12 cellular contexts compared by ENCODE assay signal in the genomic region with DNA sequence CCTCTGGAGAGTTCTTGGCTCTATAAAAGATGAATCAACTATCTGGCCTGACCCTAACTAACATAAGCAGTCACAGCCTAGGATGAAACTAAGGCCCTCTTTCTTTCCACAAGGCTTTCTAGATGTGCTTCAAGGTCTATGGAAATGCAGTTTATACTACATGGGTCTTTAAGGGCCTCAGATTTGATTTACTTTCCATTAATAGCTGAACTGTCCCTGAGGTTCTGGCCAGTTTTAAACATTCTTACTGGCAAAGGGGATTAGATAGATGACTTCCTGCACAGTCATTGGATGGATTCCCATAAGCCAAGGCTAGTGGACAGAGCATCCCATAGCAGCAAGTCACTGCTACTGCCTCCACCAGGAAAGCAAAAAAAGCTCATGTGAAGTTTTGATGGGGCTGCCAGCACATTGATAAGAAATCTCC. TPM values are rescaled to one million over a fixed set of nuclear protein-coding genes. Genes with fewer than 3 reads are reported as not detected.
DNase-seq lines count a peak whose midpoint lies in the region; ATAC-seq and TF ChIP-seq lines count a peak whose summit lies in the region.
"Had no signal": no experiment of that assay in that cellular context is flagged by ENCODE, and none has a peak within 500 bp of the region (broad histone marks: within the 10 kb centered on the region; RNA-seq: fewer than 3 reads in every experiment).

No MANE protein-coding gene starts in this region.

- H3K4me1 ChIP-seq in heart right ventricle (peaks cover 33 to 94% (median 79%) of the 10 kb centered on the region in 9 donors), colonic mucosa (peaks cover 3% of the 10 kb centered on the region), mucosa of rectum (ENCODE audit: control insufficient read depth in 2 of 2, insufficient read depth in 2 of 2, low read length in 2 of 2) (peaks cover 10 to 12% of the 10 kb centered on the region in 2 donors), foreskin keratinocyte (peaks cover 4% of the 10 kb centered on the region)
- H3K4me1 ChIP-seq in naive thymus-derived CD4-positive, alpha-beta T cell (ENCODE audit: control insufficient read depth in 2 of 2, insufficient read depth in 2 of 2, low read length in 2 of 2) = peaks cover 0 to 36% of the 10 kb centered on the region in 2 donors
- H3K4me1 ChIP-seq: pancreas had no signal

- H3K9ac ChIP-seq in colonic mucosa (ENCODE audit: low read depth in 2 of 2, low read length in 2 of 2) = no peak overlapping the region
- H3K9ac ChIP-seq in mucosa of rectum (ENCODE audit: low read depth in 1 of 2, low read length in 2 of 2) = no peak overlapping the region

- H3K4me3 Mint-ChIP-seq in naive thymus-derived CD4-positive, alpha-beta T cell = peak overlapping the region in 4 of 10 donors; percentile 4 to 23 (median 16)

- peak overlapping the region in 4 of 9 donors; percentile 23 to 64 (median 45) for H3K27ac Mint-ChIP-seq in naive thymus-derived CD4-positive, alpha-beta T cell

- DNase-seq in heart right ventricle = peak in 1 of 2 donors; percentile 37
- DNase-seq in Right ventricle myocardium inferior (ENCODE audit: missing footprints) = no peak
- no peak for DNase-seq in colonic mucosa
- DNase-seq in naive thymus-derived CD4-positive, alpha-beta T cell = no peak
- no peak for DNase-seq in foreskin keratinocyte
- no peak for DNase-seq in NK-92 (lab: John Stamatoyannopoulos, UW; ENCODE audit: unreplicated experiment)
- DNase-seq: activated naive CD4-positive, alpha-beta T cell treated with Interleukin-2 at 50 U/mL for 16 hours; BE2C; pancreas had no signal

- peaks cover 0 to 4% (median 0%) of the 10 kb centered on the region in 5 donors for H3K36me3 Mint-ChIP-seq in naive thymus-derived CD4-positive, alpha-beta T cell

- H3K9me3 Mint-ChIP-seq in naive thymus-derived CD4-positive, alpha-beta T cell = no peaks in the 10 kb centered on the region

- POLR2A ChIA-PET in naive thymus-derived CD4-positive, alpha-beta T cell (lab: Charles Lee) = no interaction called here

- peaks cover 21 to 71% (median 55%) of the 10 kb centered on the region in 7 donors for H3K4me1 Mint-ChIP-seq in naive thymus-derived CD4-positive, alpha-beta T cell

- intact Hi-C loops in heart right ventricle (cut with DNase I) (loop anchor here in 5 of 10 donors (5.0 kb wide), 4 partner anchors 47 to 177 kb away; a partner anchor contains a TSS), Right ventricle myocardium inferior (cut with DNase I) (no loop called here), colonic mucosa (cut with DNase I) (no loop called here)
- intact Hi-C loops in naive thymus-derived CD4-positive, alpha-beta T cell (cut with micrococcal nuclease) = no loop called here

- H3K27ac ChIP-seq in heart right ventricle (peak overlapping the region; percentile 0 to 92 (median 85)), colonic mucosa (peak overlapping the region; percentile 53), mucosa of rectum (ENCODE audit: low read depth in 2 of 2, low read length in 2 of 2) (peak overlapping the region; percentile 31 to 56), foreskin keratinocyte (no peak overlapping the region)
- H3K27ac ChIP-seq in naive thymus-derived CD4-positive, alpha-beta T cell (ENCODE audit: low read depth, low read length) = no peak overlapping the region
- H3K27ac ChIP-seq: pancreas had no signal

- H3K36me3 ChIP-seq in heart right ventricle (no peaks in the 10 kb centered on the region), colonic mucosa (no peaks in the 10 kb centered on the region), mucosa of rectum (ENCODE audit: control insufficient read depth in 2 of 2, insufficient read depth in 2 of 2, low read length in 2 of 2) (no peaks in the 10 kb centered on the region)
- H3K36me3 ChIP-seq in naive thymus-derived CD4-positive, alpha-beta T cell (ENCODE audit: control insufficient read depth in 2 of 3, insufficient read depth in 3 of 3, low read length in 3 of 3) = no peaks in the 10 kb centered on the region
- H3K36me3 ChIP-seq: BE2C, pancreas had no signal

- H3K27me3 ChIP-seq in heart right ventricle = no peaks in the 10 kb centered on the region
- H3K27me3 ChIP-seq in colonic mucosa = no peaks in the 10 kb centered on the region
- no peaks in the 10 kb centered on the region for H3K27me3 ChIP-seq in mucosa of rectum (ENCODE audit: control insufficient read depth in 2 of 2, insufficient read depth in 2 of 2, low read length in 2 of 2)
- H3K27me3 ChIP-seq in naive thymus-derived CD4-positive, alpha-beta T cell (ENCODE audit: control insufficient read depth in 2 of 2, insufficient read depth in 2 of 2, low read length in 2 of 2) = no peaks in the 10 kb centered on the region
- H3K27me3 ChIP-seq in foreskin keratinocyte = peaks cover 23% of the 10 kb centered on the region
- H3K27me3 ChIP-seq: BE2C, pancreas had no signal

- H3K9me3 ChIP-seq in heart right ventricle = no peaks in the 10 kb centered on the region
- H3K9me3 ChIP-seq in colonic mucosa = no peaks in the 10 kb centered on the region
- H3K9me3 ChIP-seq in mucosa of rectum (ENCODE audit: control insufficient read depth in 2 of 2, low read length in 2 of 2) = no peaks in the 10 kb centered on the region
- no peaks in the 10 kb centered on the region for H3K9me3 ChIP-seq in naive thymus-derived CD4-positive, alpha-beta T cell (ENCODE audit: control insufficient read depth in 2 of 3, low read length in 3 of 3)
- H3K9me3 ChIP-seq: BE2C, pancreas had no signal

- no peaks in the 10 kb centered on the region for H3K27me3 Mint-ChIP-seq in naive thymus-derived CD4-positive, alpha-beta T cell

- TF ChIP-seq CTCF in heart right ventricle (IDR thresholded peaks at IDR 0.05) (peak in 4 of 9 donors; percentile 6 to 37 (median 27)), colonic mucosa (IDR thresholded peaks at IDR 0.05) (no peak), foreskin keratinocyte (conservative IDR thresholded peaks at IDR 0.05) (no peak)

- no peak overlapping the region for H3K4me3 ChIP-seq in heart right ventricle
- no peak overlapping the region for H3K4me3 ChIP-seq in colonic mucosa
- H3K4me3 ChIP-seq in mucosa of rectum (ENCODE audit: low read length in 2 of 2) = no peak overlapping the region
- no peak overlapping the region for H3K4me3 ChIP-seq in naive thymus-derived CD4-positive, alpha-beta T cell (ENCODE audit: low read length)
- H3K4me3 ChIP-seq: pancreas had no signal

- ATAC-seq in heart right ventricle (peak in 4 of 8 donors; percentile 22 to 46 (median 29)), Right ventricle myocardium inferior (no peak), foreskin keratinocyte (no peak), GM18870 (IDR thresholded peaks at IDR 0.05; ENCODE audit: unreplicated experiment) (no peak)
- no peak for ATAC-seq in naive thymus-derived CD4-positive, alpha-beta T cell
- ATAC-seq: activated CD4-positive, CD25-positive, alpha-beta regulatory T cell treated with anti-CD3 and anti-CD28 coated beads, Interleukin-2, amount 50 U/mL, for 24 hours; pancreas had no signal

- CTCF ChIA-PET in naive thymus-derived CD4-positive, alpha-beta T cell (lab: Charles Lee) = interaction anchor here (0.7 kb wide), 1 partner anchor 27 kb away, joined by 3 read pairs; no protein-coding TSS in a partner anchor

RNA-seq across cellular contexts. Expression of a gene that starts 38.1 kb away (rescaled TPM):
- total RNA-seq in heart right ventricle (10 to 100 TPM; 26.6 to 56.4 (median 44.9) TPM), Right ventricle myocardium inferior (30.9 TPM), colonic mucosa (10 to 100 TPM; 20.0 to 25.5 TPM), foreskin keratinocyte (23.9 and 24.3 TPM in 2 replicates)
- polyA plus RNA-seq in heart right ventricle (1 to 10 TPM; 8.0 to 8.5 TPM), foreskin keratinocyte (4.9 and 5.5 TPM in 2 replicates)
- total RNA-seq in naive thymus-derived CD4-positive, alpha-beta T cell = 10 to 100 TPM; 18.2 to 25.2 (median 22.2) TPM
- 10 to 100 TPM; 16.2 to 37.6 TPM for polyA plus RNA-seq in naive thymus-derived CD4-positive, alpha-beta T cell

Comparison
In these comparisons a context has a peak if more than half of its experiments do, and no peak if none do; other contexts are left out.
1. H3K27ac ChIP-seq: peak in heart right ventricle (10 of 10), colonic mucosa (single experiment) and mucosa of rectum (2 of 2); none in naive thymus-derived CD4-positive, alpha-beta T cell (single experiment) and foreskin keratinocyte (single experiment).